Comparison of ENCODE assay signal across 25 cellular contexts in the genomic region with DNA sequence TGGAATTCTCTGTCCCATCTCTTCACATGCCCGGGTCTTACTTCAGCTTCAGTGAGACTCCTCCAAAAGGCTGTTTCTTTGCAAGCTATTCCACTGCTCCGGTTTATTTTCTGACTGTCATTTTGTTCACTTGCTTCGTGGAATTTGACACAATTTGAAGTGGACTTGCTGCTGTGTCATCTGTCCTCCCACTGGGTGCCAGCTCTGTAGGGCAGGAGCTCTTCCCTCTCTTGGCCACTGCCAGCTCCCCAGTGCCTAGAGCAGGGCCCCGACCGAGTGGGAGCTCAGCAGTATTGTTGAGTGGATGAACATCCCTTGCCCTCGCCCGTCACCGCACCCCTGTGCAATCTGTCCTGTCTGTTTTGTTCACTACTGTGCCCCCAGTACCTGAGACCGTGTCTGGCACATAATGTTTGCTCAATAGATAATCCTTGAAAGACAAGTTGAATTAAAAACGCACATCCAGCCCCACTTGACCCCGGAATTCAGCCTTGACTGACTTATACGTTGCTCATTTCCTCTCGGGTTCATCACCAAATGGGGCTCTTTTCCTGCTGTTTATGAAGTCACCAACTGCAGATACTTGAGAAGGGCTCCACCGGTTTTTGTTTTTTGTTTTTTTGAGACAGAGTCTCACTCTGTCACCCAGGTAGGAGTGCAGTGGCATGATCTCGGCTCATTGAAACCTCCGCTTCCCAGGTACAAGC.
A peak's percentile ranks its signal among the peaks of the same experiment; 100 is the strongest.
DNase-seq lines count a peak whose midpoint lies in the region; ATAC-seq, FAIRE-seq and TF ChIP-seq lines count a peak whose summit lies in the region.
"Had no signal": no experiment of that assay in that cellular context is flagged by ENCODE, and none has a peak within 500 bp of the region (broad histone marks: within the 10 kb centered on the region; RNA-seq: fewer than 3 reads in every experiment).

No MANE protein-coding gene starts in this region.

- H3K4me2 ChIP-seq in PC-3 (ENCODE audit: low read length) (peak overlapping the region; percentile 49), endothelial cell of umbilical vein (ENCODE audit: insufficient read depth, low read length) (peak overlapping the region; percentile 45), osteoblast (ENCODE audit: insufficient read depth, low read length) (peak overlapping the region; percentile 34)
- H3K4me2 ChIP-seq: SK-N-SH had no signal

- TF ChIP-seq CTCF in PC-3 (conservative IDR thresholded peaks at IDR 0.05; ENCODE audit: low read depth, low read length) (no peak), endothelial cell of umbilical vein (IDR thresholded peaks at IDR 0.05; ENCODE audit: extremely low read depth in 1 of 2, insufficient read depth in 1 of 2, low read depth in 1 of 2, low read length in 2 of 2) (no peak), osteoblast (IDR thresholded peaks at IDR 0.05; ENCODE audit: extremely low read depth, low read depth, low read length) (no peak), omental fat pad (IDR thresholded peaks at IDR 0.05) (no peak)

- H3K9me3 ChIP-seq in PC-3 (ENCODE audit: low read length) (no peaks in the 10 kb centered on the region), endothelial cell of umbilical vein (replicated peaks; ENCODE audit: control insufficient read depth, insufficient read depth, low read length) (no peaks in the 10 kb centered on the region), osteoblast (ENCODE audit: low read depth, low read length) (no peaks in the 10 kb centered on the region)
- H3K9me3 ChIP-seq: body of pancreas, left ventricle myocardium inferior, mucosa of descending colon, Peyer's patch, SK-N-SH had no signal

- H2AFZ ChIP-seq in PC-3 (ENCODE audit: low read length) (peak overlapping the region; percentile 72), endothelial cell of umbilical vein (ENCODE audit: low read depth, low read length) (peak overlapping the region; percentile 28), osteoblast (ENCODE audit: low read length) (peak overlapping the region; percentile 69)

- H3K4me1 ChIP-seq in PC-3 (ENCODE audit: insufficient read depth, low read length) (peaks cover 16% of the 10 kb centered on the region), endothelial cell of umbilical vein (ENCODE audit: control insufficient read depth, extremely low read depth, insufficient read depth, low read length) (peaks cover 12% of the 10 kb centered on the region), osteoblast (ENCODE audit: insufficient read depth, low read length) (peaks cover 26% of the 10 kb centered on the region)
- H3K4me1 ChIP-seq: body of pancreas, left ventricle myocardium inferior, Peyer's patch had no signal

- peak overlapping the region; percentile 16 for H3K27ac ChIP-seq in PC-3 (ENCODE audit: low read length)
- no peak overlapping the region for H3K27ac ChIP-seq in endothelial cell of umbilical vein (ENCODE audit: insufficient read depth, low read depth, low read length)
- no peak overlapping the region for H3K27ac ChIP-seq in osteoblast (ENCODE audit: low read depth, low read length)
- H3K27ac ChIP-seq: body of pancreas, coronary artery, left ventricle myocardium inferior, Peyer's patch, VCaP had no signal

- ATAC-seq in PC-3 (peak; percentile 58), HG02642 (IDR thresholded peaks at IDR 0.05; ENCODE audit: poor library complexity, unreplicated experiment) (no peak), HG03175 (IDR thresholded peaks at IDR 0.05; ENCODE audit: unreplicated experiment) (no peak), omental fat pad (ENCODE audit: low FRiP score) (no peak)
- ATAC-seq: body of pancreas; HCT116; mucosa of descending colon; stimulated activated naive CD8-positive, alpha-beta T cell treated with anti-CD3 and anti-CD28 coated beads, Interleukin-15, Interleukin-2, amounts not matched to agents 100 U/mL and 50 U/mL, for 24 hours had no signal

- H3K9me1 ChIP-seq in endothelial cell of umbilical vein (replicated peaks; ENCODE audit: control insufficient read depth, extremely low read depth, insufficient read depth, low read length) = no peaks in the 10 kb centered on the region

- no peak overlapping the region for H3K4me3 ChIP-seq in PC-3 (ENCODE audit: low read length)
- H3K4me3 ChIP-seq in endothelial cell of umbilical vein (replicated peaks in 1 of 3; ENCODE audit: insufficient read depth in 1 of 3, low read depth in 1 of 3, low read length in 3 of 3) = no peak overlapping the region
- H3K4me3 ChIP-seq in osteoblast (ENCODE audit: insufficient read depth, low read length) = no peak overlapping the region
- H3K4me3 ChIP-seq: body of pancreas, coronary artery, left ventricle myocardium inferior, mucosa of descending colon, Peyer's patch had no signal

- H3K9ac ChIP-seq in PC-3 (ENCODE audit: low read length) (no peak overlapping the region), endothelial cell of umbilical vein (replicated peaks; ENCODE audit: extremely low read depth, insufficient read depth, low read length) (no peak overlapping the region)
- H3K9ac ChIP-seq: SK-N-SH had no signal

- CTCF ChIA-PET in PC-3 (lab: Charles Lee) (no interaction called here), endothelial cell of umbilical vein (lab: Charles Lee) (no interaction called here)

- no peak for TF ChIP-seq POLR2A in endothelial cell of umbilical vein (IDR thresholded peaks at IDR 0.05; ENCODE audit: low read depth, low read length)

- H3K9me2 ChIP-seq in PC-3 (replicated peaks; ENCODE audit: low read length) = no peaks in the 10 kb centered on the region
- H3K9me2 ChIP-seq: SK-N-SH had no signal

- FAIRE-seq in endothelial cell of umbilical vein (lab: Jason Lieb, UNC) = peak; percentile 75
- FAIRE-seq: endometrium had no signal

- POLR2A ChIA-PET in PC-3 (lab: Charles Lee; ENCODE audit: unreplicated experiment) = no interaction called here
- POLR2A ChIA-PET in endothelial cell of umbilical vein (lab: Charles Lee) = no interaction called here

- intact Hi-C loops in PC-3 (cut with micrococcal nuclease) = no loop called here
- intact Hi-C loops in endothelial cell of umbilical vein (cut with micrococcal nuclease) = no loop called here
- intact Hi-C loops in posterior cingulate gyrus (cut with DNase I) = no loop called here

- no TSS peak for BruUV-seq in PC-3 (replicated peaks; lab: Mats Ljungman, UMichigan)
- BruUV-seq in endothelial cell of umbilical vein (replicated peaks; lab: Mats Ljungman, UMichigan) = no TSS peak

- dilution Hi-C loops in endothelial cell of umbilical vein (cut with MboI; ENCODE audit: extremely low pct_ligation_motif_present, low sequenced_read_pairs) = no loop called here

- peak; percentile 22 for DNase-seq in GM03348 (ENCODE audit: low spot score)
- DNase-seq in PC-3 = peak; percentile 85
- DNase-seq in endothelial cell of umbilical vein (ENCODE audit: low read depth, low spot score) = peak; percentile 32
- DNase-seq in osteoblast (ENCODE audit: insufficient read length, low spot score, missing footprints) = no peak
- no peak for DNase-seq in omental fat pad (ENCODE audit: low spot score)
- DNase-seq in posterior cingulate gyrus = no peak
- DNase-seq: activated CD8-positive, alpha-beta memory T cell treated with anti-CD3 and anti-CD28 coated beads, Interleukin-2, amount 50 U/mL, for 48 hours; activated effector memory CD4-positive, alpha-beta T cell treated with Interleukin-2 at 50 U/mL for 16 hours; body of pancreas; CD4-positive, alpha-beta memory T cell; DMS 273 treated with DMSO at 0.1 percent for 48 hours; GF-D8; Kasumi-1; left ventricle myocardium inferior; mucosa of descending colon; Peyer's patch; SK-N-SH; stimulated activated CD4-positive, alpha-beta T cell treated with anti-CD3 and anti-CD28 coated beads, Interleukin-4, amount 100 ng/mL, for 24 hours; stimulated activated naive CD8-positive, alpha-beta T cell treated with anti-CD3 and anti-CD28 coated beads, Interleukin-15, Interleukin-2, amounts not matched to agents 100 U/mL and 50 U/mL, for 24 hours had no signal

- H3K36me3 ChIP-seq in PC-3 (ENCODE audit: low read depth, low read length) (no peaks in the 10 kb centered on the region), endothelial cell of umbilical vein (ENCODE audit: control insufficient read depth in 2 of 2, extremely low read depth in 1 of 2, insufficient read depth in 2 of 2, low read length in 2 of 2) (no peaks in the 10 kb centered on the region), osteoblast (ENCODE audit: insufficient read depth, low read length) (no peaks in the 10 kb centered on the region)
- H3K36me3 ChIP-seq: left ventricle myocardium inferior, Peyer's patch had no signal

- H3K27me3 ChIP-seq in PC-3 (ENCODE audit: low read length) (no peaks in the 10 kb centered on the region), endothelial cell of umbilical vein (ENCODE audit: control insufficient read depth in 2 of 2, insufficient read depth in 2 of 2, low read length in 2 of 2) (peaks cover 0 to 2% of the 10 kb centered on the region in 2 experiments), osteoblast (ENCODE audit: insufficient read depth, low read length) (no peaks in the 10 kb centered on the region)
- H3K27me3 ChIP-seq: body of pancreas, Peyer's patch had no signal

- H3F3A ChIP-seq in PC-3 (ENCODE audit: low read length, unreplicated experiment) = no peaks in the 10 kb centered on the region

- no peaks in the 10 kb centered on the region for H4K20me1 ChIP-seq in PC-3 (ENCODE audit: low read length)
- no peaks in the 10 kb centered on the region for H4K20me1 ChIP-seq in endothelial cell of umbilical vein (replicated peaks; ENCODE audit: control insufficient read depth, extremely low read depth, insufficient read depth, low read length)
- no peaks in the 10 kb centered on the region for H4K20me1 ChIP-seq in osteoblast (ENCODE audit: insufficient read depth, low read length)

- no peaks in the 10 kb centered on the region for H3K79me2 ChIP-seq in PC-3 (ENCODE audit: low read length)
- no peaks in the 10 kb centered on the region for H3K79me2 ChIP-seq in endothelial cell of umbilical vein (ENCODE audit: control insufficient read depth, insufficient read depth, low read length)
- no peaks in the 10 kb centered on the region for H3K79me2 ChIP-seq in osteoblast (ENCODE audit: insufficient read depth, low read length)

TF ChIP-seq in endothelial cell of umbilical vein, 7 proteins besides CTCF, POLR2A, EP300 and RAD21:
- peak; percentile 29 for TF ChIP-seq POLR2AphosphoS5 (IDR thresholded peaks at IDR 0.05; ENCODE audit: insufficient read depth, low read depth, low read length)
- peak; percentile 16 for TF ChIP-seq JUN (IDR thresholded peaks at IDR 0.05; ENCODE audit: borderline replicate concordance, insufficient read depth, insufficient read length, low read depth)
- TF ChIP-seq, protein P1, sequence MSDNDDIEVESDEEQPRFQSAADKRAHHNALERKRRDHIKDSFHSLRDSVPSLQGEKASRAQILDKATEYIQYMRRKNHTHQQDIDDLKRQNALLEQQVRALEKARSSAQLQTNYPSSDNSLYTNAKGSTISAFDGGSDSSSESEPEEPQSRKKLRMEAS (IDR thresholded peaks at IDR 0.05; ENCODE audit: insufficient read depth, insufficient read length) = no peak
- no peak for TF ChIP-seq EZH2 (IDR thresholded peaks at IDR 0.05; ENCODE audit: borderline replicate concordance, low read depth, low read length, severe bottlenecking)
- TF ChIP-seq FOS (IDR thresholded peaks at IDR 0.05; ENCODE audit: borderline replicate concordance, insufficient read depth, low read length) = peak; percentile 61
- TF ChIP-seq MYC (IDR thresholded peaks at IDR 0.05; ENCODE audit: low read depth, low read length) = no peak
- TF ChIP-seq GATA2 (IDR thresholded peaks at IDR 0.05; ENCODE audit: insufficient read depth, insufficient read length, low read depth, low read length) = no peak
TF ChIP-seq in endothelial cell of umbilical vein: peak in this region for 3.

Comparison
In these comparisons a context has a peak if more than half of its experiments do, and no peak if none do; other contexts are left out.
1. DNase-seq: peak in GM03348 (single experiment), PC-3 (single experiment) and endothelial cell of umbilical vein (single experiment); none in osteoblast (single experiment), omental fat pad (single experiment) and posterior cingulate gyrus (0 of 10).
2. Peak in every context shown above with its lines, with median percentiles within 50 percentile points of each other: H2AFZ ChIP-seq and H3K4me2 ChIP-seq.